ENCODE assay signal across 15 cellular contexts in the genomic region with DNA sequence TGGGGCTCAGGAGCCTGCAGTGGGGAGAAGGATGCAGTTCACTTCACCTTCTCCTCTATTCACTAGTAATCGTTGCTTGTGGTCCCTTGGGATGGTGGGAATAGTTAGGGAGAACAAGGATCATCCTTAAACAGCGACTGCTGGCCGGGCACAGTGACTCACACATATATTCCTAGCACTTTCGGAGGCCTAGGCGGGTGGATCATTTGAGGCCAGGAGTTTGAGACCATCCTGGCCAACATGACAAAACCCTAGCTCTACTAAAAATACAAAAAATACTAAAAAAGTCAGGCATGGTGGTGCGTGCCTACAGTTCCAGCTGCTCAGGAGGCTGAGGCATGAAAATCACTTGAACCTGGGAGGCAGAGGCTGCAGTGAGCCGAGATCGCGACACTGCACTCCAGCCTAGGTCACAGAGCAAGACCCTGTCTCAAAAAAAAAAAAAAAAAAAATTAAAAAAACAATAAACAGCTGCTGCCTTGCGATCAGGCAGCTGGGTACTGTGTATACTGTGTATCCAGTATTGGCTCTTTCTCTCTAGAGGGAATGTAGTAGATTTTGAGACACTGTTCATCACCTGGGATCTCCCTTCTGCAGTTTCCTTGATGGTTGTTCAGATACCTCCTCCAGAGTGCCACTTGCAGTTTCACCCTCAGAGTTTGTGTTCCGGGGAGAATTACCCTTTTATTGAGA. TPM values are rescaled to one million over a fixed set of nuclear protein-coding genes. Genes with fewer than 3 reads are reported as not detected.
A peak's percentile ranks its signal among the peaks of the same experiment; 100 is the strongest.
DNase-seq lines count a peak whose midpoint lies in the region; ATAC-seq, FAIRE-seq and TF ChIP-seq lines count a peak whose summit lies in the region.
"Not testable (repeated sequence)": the region's sequence is repeated elsewhere in the genome, so short reads cannot be mapped to it uniquely, and the experiment has no call there.
"Had no signal": no experiment of that assay in that cellular context is flagged by ENCODE, and none has a peak within 500 bp of the region (broad histone marks: within the 10 kb centered on the region; RNA-seq: fewer than 3 reads in every experiment).

No MANE protein-coding gene starts in this region.

- 30% methylated on average over 11 of the region's 11 CpGs for WGBS in A549 (ENCODE audit: missing lambda C conversion rate)
- WGBS in HUES64, result 77% methylated on average over 10 of the region's 11 CpGs
- WGBS in endodermal cell (ENCODE audit: insufficient coverage in 1 of 2, insufficient read length in 1 of 2), 2 experiments, result 76 to 77% methylated on average over 10 to 11 of the region's 11 CpGs
- 68 to 69% methylated on average over 11 of the region's 11 CpGs for WGBS in aorta, 2 donors

- not testable (repeated sequence) for TF ChIP-seq EP300 in A549 (IDR thresholded peaks at IDR 0.05)

- H3K9me3 Mint-ChIP-seq in endodermal cell, result peaks cover 93% of the 10 kb centered on the region

- H3K36me3 Mint-ChIP-seq in endodermal cell (ENCODE audit: low read depth), result not testable (repeated sequence)

- H3K4me1 ChIP-seq in A549; HUES64 (ENCODE audit: insufficient read depth, low read length); endodermal cell (ENCODE audit: control insufficient read depth, insufficient read depth, low read length); kidney (ENCODE audit: control insufficient read depth in 1 of 2, insufficient read depth in 1 of 2, low read depth in 1 of 2, low read length in 2 of 2); aorta (ENCODE audit: control insufficient read depth in 1 of 2, insufficient read depth in 2 of 2, low read length in 2 of 2): not testable (repeated sequence)

- not testable (repeated sequence) for H3K27me3 ChIP-seq in HUES64 (ENCODE audit: insufficient read depth, low read length); endodermal cell (ENCODE audit: control insufficient read depth, insufficient read depth, low read length, poor library complexity, severe bottlenecking); aorta (ENCODE audit: control insufficient read depth in 1 of 2, insufficient read depth in 2 of 2, low read length in 1 of 2)

- not testable (repeated sequence) for H3K4me3 Mint-ChIP-seq in endodermal cell

- H3K27me3 Mint-ChIP-seq in endodermal cell (ENCODE audit: insufficient read depth), result not testable (repeated sequence)

- H3K27ac ChIP-seq in A549; HUES64 (ENCODE audit: low read depth, low read length); endodermal cell (ENCODE audit: low read depth, low read length); kidney (ENCODE audit: low read depth in 2 of 2, low read length in 2 of 2); aorta (ENCODE audit: low read depth in 1 of 2, low read length in 2 of 2): not testable (repeated sequence)

- not testable (repeated sequence) for H3K9me3 ChIP-seq in A549; kidney (ENCODE audit: control insufficient read depth in 1 of 2, low read length in 2 of 2); aorta (ENCODE audit: control insufficient read depth, low read length)
- H3K9me3 ChIP-seq in HUES64 (ENCODE audit: insufficient read depth, low read depth, low read length) (peaks cover 87% of the 10 kb centered on the region), endodermal cell (ENCODE audit: control insufficient read depth, low read length) (peaks cover 71% of the 10 kb centered on the region)

- H3K36me3 ChIP-seq in HUES64 (ENCODE audit: insufficient read depth, low read length); endodermal cell (ENCODE audit: control insufficient read depth, insufficient read depth, low read length); kidney (ENCODE audit: control insufficient read depth in 1 of 2, insufficient read depth in 2 of 2, low read length in 2 of 2); aorta (ENCODE audit: control insufficient read depth in 1 of 2, insufficient read depth in 2 of 2, low read length in 1 of 2): not testable (repeated sequence)

- not testable (repeated sequence) for H3K4me1 Mint-ChIP-seq in endodermal cell

- TF ChIP-seq POLR2A in A549 (IDR thresholded peaks at IDR 0.05; ENCODE audit: low read length), result not testable (repeated sequence)

- TF ChIP-seq CTCF in A549 (IDR thresholded peaks at IDR 0.05); endodermal cell (conservative IDR thresholded peaks at IDR 0.05); kidney (IDR thresholded peaks at IDR 0.05; ENCODE audit: borderline replicate concordance, extremely low read depth, insufficient read depth): not testable (repeated sequence)

- intact Hi-C loops in kidney (cut with DNase I); posterior vena cava (cut with DNase I); aorta (cut with DNase I): not testable (repeated sequence)

- not testable (repeated sequence) for FAIRE-seq in A549 (lab: Jason Lieb, UNC); kidney (lab: Jason Lieb, UNC)

- not testable (repeated sequence) for TF ChIP-seq RAD21 in A549 (conservative IDR thresholded peaks at IDR 0.05 in 1 of 2, IDR thresholded peaks at IDR 0.05 in 1 of 2)

- ATAC-seq in A549 (peak; percentile 59 to 61), SK-N-SH treated with all-trans-retinoic acid at 6 μM for 48 hours (peak; percentile 15; the same call in 2 of the 3 replicates), aorta (ENCODE audit: low FRiP score) (peak; percentile 26)

- CTCF ChIA-PET in A549 (lab: Yijun Ruan, JAX), result not testable (repeated sequence)

- H3K9ac ChIP-seq in HUES64 (ENCODE audit: low read depth, low read length); endodermal cell (ENCODE audit: extremely low read depth, low read length, poor library complexity, severe bottlenecking); kidney (ENCODE audit: low read length in 2 of 2): not testable (repeated sequence)

- not testable (repeated sequence) for H3K27ac Mint-ChIP-seq in endodermal cell

- POLR2A ChIA-PET in A549 (lab: Yijun Ruan, JAX), result not testable (repeated sequence)

- not testable (repeated sequence) for DNase-seq in A549 (ENCODE audit: low read depth in 1 of 2, low spot score in 1 of 2); endodermal cell; aorta
- peak; percentile 48 for DNase-seq in kidney
- peak; percentile 69 for DNase-seq in posterior vena cava (ENCODE audit: low spot score)

- not testable (repeated sequence) for H3K4me2 ChIP-seq in A549

- not testable (repeated sequence) for H3K4me3 ChIP-seq in A549; kidney (ENCODE audit: low read length in 2 of 2); aorta (ENCODE audit: low read length in 2 of 2)
- peak overlapping the region; percentile 8; the same call in 1 of the 2 replicates for H3K4me3 ChIP-seq in HUES64 (ENCODE audit: low read length)
- H3K4me3 ChIP-seq in endodermal cell (ENCODE audit: low read length), result peak overlapping the region; percentile 58

RNA-seq across cellular contexts. Expression of a gene that starts 59.1 kb away (rescaled TPM):
- polyA plus RNA-seq in A549 (2011; rRNA removed) (0.26 TPM in 1 of 2 replicates, not detected in the other), A549 (2017; fragmentation: RNase III; extraction: RNeasy Plus Mini Kit Qiagen cat#74134 plus additional on column Dnase treatment) (not detected in 3 replicates), kidney (ENCODE audit: insufficient read depth, low read depth, low replicate concordance) (not detected), aorta (not detected)
- not detected in 2 replicates for polyA plus RNA-seq in A549 (2012; cell fraction: cytosol; rRNA removed)
- 0.11 and 0.37 TPM in 2 replicates for polyA plus RNA-seq in A549 (2012; cell fraction: nucleus; rRNA removed)
- 1.4 and 2.3 TPM in 2 replicates for polyA minus RNA-seq in A549 (2011; rRNA and poly(A)+ RNA removed)
- polyA plus RNA-seq in HUES64 (2013, experiment 1 of 2), result not detected
- not detected for polyA plus RNA-seq in HUES64 (2013, experiment 2 of 2)
- total RNA-seq in endodermal cell (not detected), kidney (not detected), posterior vena cava (not detected), aorta (not detected)
- polyA plus RNA-seq in endodermal cell (2013, experiment 1 of 2), result not detected
- not detected for polyA plus RNA-seq in endodermal cell (2013, experiment 2 of 2)
- total RNA-seq: A673; Calu3; CD8-positive, alpha-beta T cell; H7; HFFc6; HT1080 had no signal
- polyA plus RNA-seq: AG04450, CD14-positive monocyte had no signal
